15 cellular contexts compared by ENCODE assay signal in the genomic region with DNA sequence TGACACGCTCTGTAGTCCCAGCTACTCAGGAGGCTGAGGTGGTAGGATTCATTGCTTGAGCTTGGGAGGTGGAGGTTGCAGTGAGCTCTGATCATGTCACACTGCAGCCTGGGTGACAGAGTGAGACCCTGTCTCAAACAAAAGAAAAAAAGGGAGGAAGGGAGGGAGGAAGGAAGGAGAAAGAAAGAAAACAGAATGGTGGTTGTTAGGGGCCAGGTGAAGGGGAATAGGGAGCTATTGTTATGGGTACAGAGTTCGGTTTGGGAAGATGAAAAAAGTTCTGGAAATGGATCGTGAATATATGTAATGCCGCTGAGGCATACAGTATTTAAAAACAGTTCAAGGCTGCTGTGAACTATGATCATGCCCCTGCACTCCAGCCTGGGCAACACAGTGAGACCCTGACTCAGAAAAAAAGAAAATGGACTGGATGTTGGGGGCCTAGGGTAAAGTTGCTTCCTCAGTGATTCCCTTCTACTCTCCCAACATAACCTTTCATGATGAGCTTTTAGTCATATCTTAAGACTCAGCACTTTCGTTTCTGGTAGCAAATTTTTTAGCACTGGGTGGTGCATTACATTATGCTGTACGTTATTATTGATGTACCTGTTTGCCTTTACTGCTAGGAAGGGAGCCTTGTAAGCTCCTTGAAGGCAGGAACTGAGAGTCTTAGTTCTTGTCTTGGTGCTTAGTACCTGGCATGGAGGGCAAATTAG.
"Had no signal": no experiment of that assay in that cellular context is flagged by ENCODE, and none has a peak within 500 bp of the region (broad histone marks: within the 10 kb centered on the region; RNA-seq: fewer than 3 reads in every experiment).

No MANE protein-coding gene starts in this region.

- H3K9me3 Mint-ChIP-seq: activated T-cell treated with anti-CD3 and anti-CD28 coated beads, Interleukin-2, amount 50 U/mL, for 24 hours; stimulated activated effector memory CD8-positive, alpha-beta T cell treated with anti-CD3 and anti-CD28 coated beads, Interleukin-12 subunit alpha, Interleukin-12 subunit beta, amount 100 ng/mL, for 72 hours had no signal

- H3K27ac ChIP-seq: ascending aorta, cardiac muscle cell, transverse colon had no signal

- H3K4me3 ChIP-seq: cardiac muscle cell, heart right ventricle, transverse colon had no signal

- H3K4me3 Mint-ChIP-seq: activated CD8-positive, alpha-beta memory T cell treated with anti-CD3 and anti-CD28 coated beads, Interleukin-2, amount 10 ng/mL, durations not matched to agents 7 days and 5 days; activated T-cell treated with anti-CD3 and anti-CD28 coated beads, Interleukin-2, amount 50 U/mL, for 24 hours; stimulated activated effector memory CD8-positive, alpha-beta T cell treated with anti-CD3 and anti-CD28 coated beads, Interleukin-12 subunit alpha, Interleukin-12 subunit beta, amount 100 ng/mL, for 72 hours had no signal

- DNase-seq: activated CD4-positive, alpha-beta T cell treated with anti-CD3 and anti-CD28 coated beads, Interleukin-2, amount 50 U/mL, for 48 hours; activated CD4-positive, CD25-positive, alpha-beta regulatory T cell treated with anti-CD3 and anti-CD28 coated beads, Interleukin-2, amount 50 U/mL, for 72 hours; activated CD8-positive, alpha-beta memory T cell treated with anti-CD3 and anti-CD28 coated beads, Interleukin-2, amount 10 ng/mL, durations not matched to agents 7 days and 5 days; activated gamma-delta T cell; activated T-cell treated with anti-CD3 and anti-CD28 coated beads, Interleukin-2, amount 50 U/mL, for 24 hours; foreskin melanocyte; heart right ventricle; kidney; left ventricle myocardium superior; right cardiac atrium; SW 1271; transverse colon had no signal

- H3K27ac Mint-ChIP-seq: activated CD8-positive, alpha-beta memory T cell treated with anti-CD3 and anti-CD28 coated beads, Interleukin-2, amount 10 ng/mL, durations not matched to agents 7 days and 5 days; activated T-cell treated with anti-CD3 and anti-CD28 coated beads, Interleukin-2, amount 50 U/mL, for 24 hours; stimulated activated effector memory CD8-positive, alpha-beta T cell treated with anti-CD3 and anti-CD28 coated beads, Interleukin-12 subunit alpha, Interleukin-12 subunit beta, amount 100 ng/mL, for 72 hours had no signal

- ATAC-seq: activated CD8-positive, alpha-beta memory T cell treated with anti-CD3 and anti-CD28 coated beads, Interleukin-2, amount 10 ng/mL, durations not matched to agents 7 days and 5 days; heart right ventricle; left ventricle myocardium superior; right cardiac atrium; stimulated activated effector memory CD8-positive, alpha-beta T cell treated with anti-CD3 and anti-CD28 coated beads, Interleukin-12 subunit alpha, Interleukin-12 subunit beta, amount 100 ng/mL, for 72 hours had no signal

- H3K9me3 ChIP-seq: ascending aorta, transverse colon had no signal

- H3K27me3 ChIP-seq: ascending aorta, cardiac muscle cell, heart right ventricle, transverse colon had no signal
